8 cellular contexts compared by ENCODE assay signal in the genomic region with DNA sequence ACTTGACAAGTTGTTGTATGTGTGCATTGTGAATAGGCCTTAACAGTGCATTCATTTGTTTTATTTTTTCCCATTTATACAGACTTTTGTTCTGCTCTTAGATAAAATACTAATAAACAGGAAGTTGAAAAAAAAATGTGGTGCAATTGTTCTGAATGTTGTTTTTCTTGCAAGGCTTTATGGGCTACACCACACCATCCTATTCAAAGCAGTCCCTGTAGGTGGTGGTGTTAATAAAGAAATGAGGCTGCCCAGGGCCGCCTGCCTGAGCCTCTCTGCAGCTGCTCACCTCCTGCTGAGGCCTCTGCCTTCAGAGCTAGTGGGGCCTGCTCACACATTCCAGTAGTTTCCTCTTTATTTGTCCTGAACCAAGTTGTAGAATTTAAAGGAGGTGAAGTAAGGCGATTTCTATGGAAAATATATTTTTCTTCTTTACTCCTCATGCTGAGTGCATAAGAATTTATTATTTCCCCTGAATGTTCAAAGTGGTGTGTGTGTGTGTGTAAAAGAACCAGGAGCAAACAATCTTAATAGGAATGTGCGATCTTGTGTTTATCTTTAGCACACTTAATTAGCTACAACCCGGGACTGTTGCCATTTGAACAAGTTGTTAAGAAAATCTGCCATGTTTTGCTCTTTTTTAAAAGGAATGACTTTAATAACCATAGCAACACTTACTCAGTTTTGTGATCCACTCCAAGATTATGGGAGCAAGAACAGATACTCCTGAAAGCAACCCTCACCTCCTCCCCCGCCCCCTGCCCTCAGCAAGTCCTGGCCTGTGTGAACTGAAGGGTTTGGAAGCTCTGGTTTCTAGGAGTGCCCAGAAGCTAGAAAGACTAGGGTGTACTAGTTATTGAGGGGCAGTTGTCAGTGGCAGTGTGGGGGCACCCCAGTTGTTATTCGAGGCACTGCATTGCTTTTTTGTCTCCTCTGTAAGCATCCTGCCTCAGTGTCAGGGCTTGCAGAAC.
DNase-seq lines count a peak whose midpoint lies in the region; ATAC-seq and TF ChIP-seq lines count a peak whose summit lies in the region.
"Not testable (repeated sequence)": the region's sequence is repeated elsewhere in the genome, so short reads cannot be mapped to it uniquely, and the experiment has no call there.

No MANE protein-coding gene starts in this region.

- not testable (repeated sequence) for H2AK5ac ChIP-seq in IMR-90 (ENCODE audit: low read depth, low read length)

- H3K9me1 ChIP-seq in IMR-90 (ENCODE audit: insufficient read depth, low read length), result not testable (repeated sequence)

- TF ChIP-seq POLR2A in IMR-90 (IDR thresholded peaks at IDR 0.05; ENCODE audit: low read depth, low read length), result not testable (repeated sequence)

- WGBS in IMR-90 (ENCODE audit: extremely low coverage in 2 of 2, insufficient read length in 1 of 2), 2 experiments, result no CpG with 5 or more reads among the region's 6 CpGs

- not testable (repeated sequence) for H3K14ac ChIP-seq in IMR-90 (replicated peaks; ENCODE audit: low read depth, low read length)

- intact Hi-C loops in Calu3 (cut with micrococcal nuclease; ENCODE audit: unreplicated experiment); IMR-90 (cut with micrococcal nuclease); activated CD4-positive, alpha-beta memory T cell treated with anti-CD3 and anti-CD28 coated beads for 36 hours (cut with micrococcal nuclease); left lung (cut with DNase I): not testable (repeated sequence)

- not testable (repeated sequence) for H3K27me3 Mint-ChIP-seq in Calu3 (ENCODE audit: unreplicated experiment); activated CD4-positive, alpha-beta memory T cell treated with anti-CD3 and anti-CD28 coated beads for 36 hours

- peak; percentile 85 for ATAC-seq in GM19372 (IDR thresholded peaks at IDR 0.05; ENCODE audit: low read depth, unreplicated experiment)
- ATAC-seq in HG02840 (IDR thresholded peaks at IDR 0.05; ENCODE audit: low FRiP score, unreplicated experiment), result peak; percentile 75
- ATAC-seq in IMR-90 (ENCODE audit: low read depth), result peak; percentile 69
- ATAC-seq in left lung, result peak; percentile 97

- not testable (repeated sequence) for H3K23ac ChIP-seq in IMR-90 (ENCODE audit: low read depth, low read length)

- peak; percentile 17 for DNase-seq in Calu3
- peak; percentile 41 for DNase-seq in IMR-90
- peak; percentile 37 for DNase-seq in activated CD4-positive, alpha-beta memory T cell treated with anti-CD3 and anti-CD28 coated beads for 36 hours
- peak; percentile 63 for DNase-seq in epithelial cell of esophagus (ENCODE audit: low read depth)
- not testable (repeated sequence) for DNase-seq in left lung
- DNase-seq in smooth muscle cell of the brain vasculature (ENCODE audit: low read depth, low spot score), result peak; percentile 17

- not testable (repeated sequence) for H3K4ac ChIP-seq in IMR-90 (ENCODE audit: low read depth, low read length)

- POLR2A ChIA-PET in IMR-90 (lab: Charles Lee; ENCODE audit: unreplicated experiment); activated CD4-positive, alpha-beta memory T cell treated with anti-CD3 and anti-CD28 coated beads for 36 hours (lab: Charles Lee): not testable (repeated sequence)

- not testable (repeated sequence) for H4K5ac ChIP-seq in IMR-90 (ENCODE audit: low read depth, low read length)

- not testable (repeated sequence) for H3K9ac ChIP-seq in IMR-90 (ENCODE audit: low read depth, low read length)

- not testable (repeated sequence) for H2BK15ac ChIP-seq in IMR-90 (ENCODE audit: low read depth, low read length)

- H3K18ac ChIP-seq in IMR-90 (ENCODE audit: low read depth, low read length), result not testable (repeated sequence)

- H4K91ac ChIP-seq in IMR-90 (ENCODE audit: insufficient read depth, low read depth, low read length), result not testable (repeated sequence)

- H3K4me1 Mint-ChIP-seq in Calu3 (ENCODE audit: low read depth, unreplicated experiment), result not testable (repeated sequence)
- peaks cover 30% of the 10 kb centered on the region for H3K4me1 Mint-ChIP-seq in activated CD4-positive, alpha-beta memory T cell treated with anti-CD3 and anti-CD28 coated beads for 36 hours (ENCODE audit: low read depth)

- H3K4me2 ChIP-seq in IMR-90 (ENCODE audit: low read depth, low read length), result not testable (repeated sequence)

- not testable (repeated sequence) for H3K27ac ChIP-seq in IMR-90 (ENCODE audit: insufficient read depth, low read length)
- peak overlapping the region in 1 of 2 donors; percentile 72 for H3K27ac ChIP-seq in left lung

- H2BK20ac ChIP-seq in IMR-90 (ENCODE audit: low read depth, low read length), result not testable (repeated sequence)

- H3K27ac Mint-ChIP-seq in Calu3 (ENCODE audit: unreplicated experiment); activated CD4-positive, alpha-beta memory T cell treated with anti-CD3 and anti-CD28 coated beads for 36 hours: not testable (repeated sequence)

- not testable (repeated sequence) for H3K4me1 ChIP-seq in IMR-90 (ENCODE audit: control insufficient read depth, insufficient read depth, low read length); left lung

- not testable (repeated sequence) for H3K79me1 ChIP-seq in IMR-90 (ENCODE audit: low read depth in 1 of 2, low read length in 2 of 2)

- not testable (repeated sequence) for H3K36me3 ChIP-seq in IMR-90 (ENCODE audit: control insufficient read depth, insufficient read depth, low read length); left lung

- not testable (repeated sequence) for TF ChIP-seq RAD21 in IMR-90 (IDR thresholded peaks at IDR 0.05; ENCODE audit: low read length)

- H4K8ac ChIP-seq in IMR-90 (ENCODE audit: low read depth in 2 of 2, low read length in 2 of 2), result not testable (repeated sequence)

- not testable (repeated sequence) for H3K9me3 Mint-ChIP-seq in Calu3 (ENCODE audit: low read depth, unreplicated experiment); activated CD4-positive, alpha-beta memory T cell treated with anti-CD3 and anti-CD28 coated beads for 36 hours

- H3K4me3 Mint-ChIP-seq in Calu3 (ENCODE audit: low read depth, unreplicated experiment); activated CD4-positive, alpha-beta memory T cell treated with anti-CD3 and anti-CD28 coated beads for 36 hours: not testable (repeated sequence)

- peaks cover 60% of the 10 kb centered on the region for H4K20me1 ChIP-seq in IMR-90 (ENCODE audit: insufficient read depth, low read length)

- H2AK9ac ChIP-seq in IMR-90 (replicated peaks; ENCODE audit: low read depth, low read length, poor library complexity), result not testable (repeated sequence)

- not testable (repeated sequence) for H3K36me3 Mint-ChIP-seq in Calu3 (ENCODE audit: insufficient read depth, unreplicated experiment); activated CD4-positive, alpha-beta memory T cell treated with anti-CD3 and anti-CD28 coated beads for 36 hours

- H3K56ac ChIP-seq in IMR-90 (ENCODE audit: extremely low read depth, insufficient read depth, low read length), result not testable (repeated sequence)

- H3K27me3 ChIP-seq in IMR-90 (ENCODE audit: control insufficient read depth, insufficient read depth, low read length); left lung: not testable (repeated sequence)

- CTCF ChIA-PET in Calu3 (lab: Charles Lee); IMR-90 (lab: Yijun Ruan, JAX); activated CD4-positive, alpha-beta memory T cell treated with anti-CD3 and anti-CD28 coated beads for 36 hours (lab: Charles Lee): not testable (repeated sequence)

- H2BK5ac ChIP-seq in IMR-90 (ENCODE audit: low read depth, low read length, poor library complexity, severe bottlenecking), result not testable (repeated sequence)

- not testable (repeated sequence) for H2BK120ac ChIP-seq in IMR-90 (ENCODE audit: low read depth, low read length)

- in situ Hi-C loops in IMR-90 (cut with MboI; ENCODE audit: low sequenced_read_pairs), result not testable (repeated sequence)

- BruUV-seq in Calu3 (replicated peaks; lab: Mats Ljungman, UMichigan); IMR-90 (replicated peaks; lab: Mats Ljungman, UMichigan): not testable (repeated sequence)

- H3K4me3 ChIP-seq in IMR-90 (ENCODE audit: insufficient read depth, low read depth, low read length); epithelial cell of esophagus (ENCODE audit: low read length); left lung: not testable (repeated sequence)

- dilution Hi-C loops in IMR-90 (cut with HindIII; ENCODE audit: low sequenced_read_pairs, unreplicated experiment), result not testable (repeated sequence)

- not testable (repeated sequence) for H2AFZ ChIP-seq in IMR-90 (replicated peaks; ENCODE audit: low read length, poor library complexity)

- TF ChIP-seq CTCF in Calu3 (IDR thresholded peaks at IDR 0.05; ENCODE audit: unreplicated experiment); IMR-90 (conservative IDR thresholded peaks at IDR 0.05; ENCODE audit: low read depth, low read length): not testable (repeated sequence)
- TF ChIP-seq CTCF in epithelial cell of esophagus (IDR thresholded peaks at IDR 0.05; ENCODE audit: insufficient read depth, low read depth, low read length, missing control alignments), result peak; percentile 24
- TF ChIP-seq CTCF in left lung (IDR thresholded peaks at IDR 0.05), result peak in 1 of 2 donors; percentile 16

- not testable (repeated sequence) for H3K9me3 ChIP-seq in IMR-90 (ENCODE audit: control insufficient read depth, insufficient read depth, low read length); left lung
